In the genomic region with DNA sequence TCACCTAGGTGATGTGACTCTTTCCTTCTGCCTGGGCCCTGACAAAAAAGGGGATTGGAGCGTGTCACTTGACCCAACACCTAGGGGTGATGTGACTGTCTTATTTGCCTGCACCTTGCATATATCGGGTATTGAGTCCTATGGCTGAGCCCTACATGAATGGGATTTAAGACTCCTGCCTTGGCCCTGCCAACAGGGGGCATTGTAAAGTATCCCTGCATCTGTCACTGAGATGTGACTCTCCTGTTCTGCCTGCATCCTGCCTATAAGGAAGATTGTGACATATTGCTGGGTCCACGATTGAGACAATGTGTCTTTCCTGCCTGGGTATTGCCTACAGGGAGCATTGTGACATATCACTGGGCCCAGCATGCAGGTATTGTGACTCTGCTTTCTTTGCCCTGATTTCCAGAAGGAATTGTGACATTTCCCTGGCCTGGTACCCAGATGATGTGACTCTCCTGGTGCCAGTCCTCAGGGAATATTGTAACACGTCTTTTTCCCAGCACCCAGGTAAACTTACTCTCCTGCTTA, we compare ENCODE assay signal across 21 cellular contexts.
"Had no signal": no experiment of that assay in that cellular context is flagged by ENCODE, and none has a peak within 500 bp of the region (broad histone marks: within the 10 kb centered on the region; RNA-seq: fewer than 3 reads in every experiment).

No MANE protein-coding gene starts in this region.

- H3K36me3 ChIP-seq: ascending aorta, esophagus muscularis mucosa, gastroesophageal sphincter, stomach, upper lobe of left lung had no signal

- H3K27me3 ChIP-seq: ascending aorta, esophagus muscularis mucosa, gastroesophageal sphincter, stomach, testis, upper lobe of left lung had no signal

- H3K36me3 Mint-ChIP-seq: activated naive CD4-positive, alpha-beta T cell treated with anti-CD3 and anti-CD28 coated beads, Interleukin-2, amount 50 U/mL, for 24 hours; immature natural killer cell; stimulated activated effector memory CD8-positive, alpha-beta T cell treated with anti-CD3 and anti-CD28 coated beads, Interleukin-12 subunit alpha, Interleukin-12 subunit beta, amount 100 ng/mL, for 72 hours had no signal

- H3K27ac ChIP-seq: ascending aorta, esophagus muscularis mucosa, gastroesophageal sphincter, stomach, testis had no signal

- H3K4me3 Mint-ChIP-seq: activated naive CD4-positive, alpha-beta T cell treated with anti-CD3 and anti-CD28 coated beads, Interleukin-2, amount 50 U/mL, for 24 hours; activated T-cell treated with anti-CD3 and anti-CD28 coated beads, Interleukin-2, amount 50 U/mL, for 72 hours; immature natural killer cell; neural crest cell; stimulated activated effector memory CD8-positive, alpha-beta T cell treated with anti-CD3 and anti-CD28 coated beads, Interleukin-12 subunit alpha, Interleukin-12 subunit beta, amount 100 ng/mL, for 72 hours had no signal

- ATAC-seq: activated T-cell treated with anti-CD3 and anti-CD28 coated beads, Interleukin-2, amount 50 U/mL, for 72 hours; gastroesophageal sphincter; left ventricle myocardium superior; sciatic nerve; stimulated activated effector memory CD8-positive, alpha-beta T cell treated with anti-CD3 and anti-CD28 coated beads, Interleukin-12 subunit alpha, Interleukin-12 subunit beta, amount 100 ng/mL, for 72 hours had no signal

- H3K27me3 Mint-ChIP-seq: activated naive CD4-positive, alpha-beta T cell treated with anti-CD3 and anti-CD28 coated beads, Interleukin-2, amount 50 U/mL, for 24 hours had no signal

- DNase-seq: activated CD4-positive, alpha-beta T cell treated with anti-CD3 and anti-CD28 coated beads, Interleukin-2, amount 50 U/mL, for 4 hours; activated CD4-positive, CD25-positive, alpha-beta regulatory T cell treated with anti-CD3 and anti-CD28 coated beads, Interleukin-2, amount 50 U/mL, for 72 hours; activated gamma-delta T cell; activated T-cell treated with anti-CD3 and anti-CD28 coated beads, Interleukin-2, amount 50 U/mL, for 72 hours; cortex of kidney; immature natural killer cell; kidney glomerular epithelial cell; left ventricle myocardium superior; stimulated activated CD4-positive, alpha-beta T cell treated with anti-CD3 and anti-CD28 coated beads, Interleukin-4, amount 100 ng/mL, for 1 hour; stomach; T1000; testis; upper lobe of left lung had no signal

- H3K27ac Mint-ChIP-seq: activated naive CD4-positive, alpha-beta T cell treated with anti-CD3 and anti-CD28 coated beads, Interleukin-2, amount 50 U/mL, for 24 hours; activated T-cell treated with anti-CD3 and anti-CD28 coated beads, Interleukin-2, amount 50 U/mL, for 72 hours; immature natural killer cell; stimulated activated effector memory CD8-positive, alpha-beta T cell treated with anti-CD3 and anti-CD28 coated beads, Interleukin-12 subunit alpha, Interleukin-12 subunit beta, amount 100 ng/mL, for 72 hours had no signal

- H3K9me3 ChIP-seq: ascending aorta, esophagus muscularis mucosa, gastroesophageal sphincter, testis, upper lobe of left lung had no signal

- H3K4me3 ChIP-seq: ascending aorta, esophagus muscularis mucosa, gastroesophageal sphincter, smooth muscle cell, stomach, testis, upper lobe of left lung had no signal

- H3K4me1 Mint-ChIP-seq: activated naive CD4-positive, alpha-beta T cell treated with anti-CD3 and anti-CD28 coated beads, Interleukin-2, amount 50 U/mL, for 24 hours; immature natural killer cell; neural crest cell; stimulated activated effector memory CD8-positive, alpha-beta T cell treated with anti-CD3 and anti-CD28 coated beads, Interleukin-12 subunit alpha, Interleukin-12 subunit beta, amount 100 ng/mL, for 72 hours had no signal

- H3K9me3 Mint-ChIP-seq: activated naive CD4-positive, alpha-beta T cell treated with anti-CD3 and anti-CD28 coated beads, Interleukin-2, amount 50 U/mL, for 24 hours; stimulated activated effector memory CD8-positive, alpha-beta T cell treated with anti-CD3 and anti-CD28 coated beads, Interleukin-12 subunit alpha, Interleukin-12 subunit beta, amount 100 ng/mL, for 72 hours had no signal
